19 cellular contexts compared by ENCODE assay signal in genomic region chr12:98403385-98403784, GRCh38.
"Had no signal": no experiment of that assay in that cellular context is flagged by ENCODE, and none has a peak within 500 bp of the region (broad histone marks: within the 10 kb centered on the region; RNA-seq: fewer than 3 reads in every experiment).

No MANE protein-coding gene starts in this region.

- H2AFZ ChIP-seq: hepatocyte, parathyroid adenoma had no signal

- H3K27ac ChIP-seq: esophagus squamous epithelium, hepatocyte, parathyroid adenoma, sigmoid colon had no signal

- H3K4me3 ChIP-seq: esophagus squamous epithelium, hepatocyte, lung, sigmoid colon, spleen had no signal

- H3K9me3 Mint-ChIP-seq: activated B cell treated with CpG ODN at 0.5 μM for 24 hours; activated CD8-positive, alpha-beta T cell treated with anti-CD3 and anti-CD28 coated beads for 36 hours; activated naive CD8-positive, alpha-beta T cell treated with anti-CD3 and anti-CD28 coated beads, Interleukin-2, amount 10 ng/mL, durations not matched to agents 7 days and 5 days; activated T-helper 17 cell treated with anti-CD3 and anti-CD28 coated beads, Interleukin-2, amount 50 U/mL, for 72 hours; mesothelial cell of epicardium; nephron had no signal

- ATAC-seq: activated CD8-positive, alpha-beta T cell treated with anti-CD3 and anti-CD28 coated beads for 36 hours; activated T-helper 17 cell treated with anti-CD3 and anti-CD28 coated beads, Interleukin-2, amount 50 U/mL, for 72 hours had no signal

- H3K27ac Mint-ChIP-seq: activated B cell treated with CpG ODN at 0.5 μM for 24 hours; activated CD8-positive, alpha-beta T cell treated with anti-CD3 and anti-CD28 coated beads for 36 hours; activated naive CD8-positive, alpha-beta T cell treated with anti-CD3 and anti-CD28 coated beads, Interleukin-2, amount 10 ng/mL, durations not matched to agents 7 days and 5 days; activated T-helper 17 cell treated with anti-CD3 and anti-CD28 coated beads, Interleukin-2, amount 50 U/mL, for 72 hours; mesothelial cell of epicardium; nephron had no signal

- H3K4me1 ChIP-seq: parathyroid adenoma, sigmoid colon had no signal

- H3K9ac ChIP-seq: parathyroid adenoma had no signal

- H3K36me3 Mint-ChIP-seq: activated naive CD8-positive, alpha-beta T cell treated with anti-CD3 and anti-CD28 coated beads, Interleukin-2, amount 10 ng/mL, durations not matched to agents 7 days and 5 days; mesothelial cell of epicardium had no signal

- H3K4me2 ChIP-seq: hepatocyte had no signal

- H3K36me3 ChIP-seq: esophagus squamous epithelium, sigmoid colon, spleen had no signal

- H3K4me3 Mint-ChIP-seq: activated B cell treated with CpG ODN at 0.5 μM for 24 hours; activated CD8-positive, alpha-beta T cell treated with anti-CD3 and anti-CD28 coated beads for 36 hours; activated naive CD8-positive, alpha-beta T cell treated with anti-CD3 and anti-CD28 coated beads, Interleukin-2, amount 10 ng/mL, durations not matched to agents 7 days and 5 days; activated T-helper 17 cell treated with anti-CD3 and anti-CD28 coated beads, Interleukin-2, amount 50 U/mL, for 72 hours; mesothelial cell of epicardium; nephron had no signal

- DNase-seq: activated B cell treated with CpG ODN at 0.5 μM for 24 hours; activated CD4-positive, alpha-beta T cell treated with anti-CD3 and anti-CD28 coated beads for 48 hours; activated CD8-positive, alpha-beta T cell treated with anti-CD3 and anti-CD28 coated beads for 36 hours; activated naive CD4-positive, alpha-beta T cell treated with Interleukin-2 at 50 U/mL for 16 hours; activated naive CD8-positive, alpha-beta T cell treated with anti-CD3 and anti-CD28 coated beads, Interleukin-2, amount 10 ng/mL, durations not matched to agents 7 days and 5 days; activated T-cell treated with anti-CD3 and anti-CD28 coated beads, Interleukin-2, amount 50 U/mL, for 1 hour; amygdala; effector memory CD4-positive, alpha-beta T cell; esophagus squamous epithelium; sigmoid colon; spleen; stimulated activated naive CD4-positive, alpha-beta T cell; T-helper 9 cell had no signal

- H3K79me2 ChIP-seq: hepatocyte, parathyroid adenoma had no signal

- H3K27me3 Mint-ChIP-seq: activated B cell treated with CpG ODN at 0.5 μM for 24 hours; activated CD8-positive, alpha-beta T cell treated with anti-CD3 and anti-CD28 coated beads for 36 hours; activated naive CD8-positive, alpha-beta T cell treated with anti-CD3 and anti-CD28 coated beads, Interleukin-2, amount 10 ng/mL, durations not matched to agents 7 days and 5 days; activated T-helper 17 cell treated with anti-CD3 and anti-CD28 coated beads, Interleukin-2, amount 50 U/mL, for 72 hours had no signal

- H3K9me3 ChIP-seq: esophagus squamous epithelium had no signal

- H3K27me3 ChIP-seq: esophagus squamous epithelium, hepatocyte, sigmoid colon, spleen had no signal
